In genomic region chr4:132332932-132333722, GRCh38 we compare ENCODE assay signal across 9 cellular contexts.
DNase-seq lines count a peak whose midpoint lies in the region; ATAC-seq, FAIRE-seq and TF ChIP-seq lines count a peak whose summit lies in the region.
"Had no signal": no experiment of that assay in that cellular context is flagged by ENCODE, and none has a peak within 500 bp of the region (broad histone marks: within the 10 kb centered on the region; RNA-seq: fewer than 3 reads in every experiment).

No MANE protein-coding gene starts in this region.

- H3K36me3 ChIP-seq in A673 (ENCODE audit: insufficient read depth, low read length, poor library complexity, severe bottlenecking), result no peaks in the 10 kb centered on the region

- peak; percentile 6 for DNase-seq in A673 (ENCODE audit: low spot score)
- DNase-seq in HCEC 1CT, result peak; percentile 29
- DNase-seq in fibroblast of villous mesenchyme (ENCODE audit: low read depth), result peak; percentile 11
- DNase-seq in GM03348 (ENCODE audit: low spot score), result no peak
- DNase-seq in cerebellar nuclear complex (lab: John Stamatoyannopoulos, UW), result no peak
- DNase-seq in kidney tubule cell (ENCODE audit: low spot score), result no peak
- DNase-seq in urothelium cell line (ENCODE audit: low spot score), result no peak
- DNase-seq: erythroblast had no signal

- H3K4me1 ChIP-seq in A673 (ENCODE audit: insufficient read depth, low read length, poor library complexity, severe bottlenecking), result no peaks in the 10 kb centered on the region

- intact Hi-C loops in A673 (cut with micrococcal nuclease; ENCODE audit: unreplicated experiment), result no loop called here

- no TSS peak for BruUV-seq in A673 (replicated peaks; lab: Mats Ljungman, UMichigan)

- no peak overlapping the region for H3K4me3 ChIP-seq in A673 (ENCODE audit: low read depth, low read length, poor library complexity, severe bottlenecking)
- no peak overlapping the region for H3K4me3 ChIP-seq in fibroblast of villous mesenchyme (ENCODE audit: low read depth, low read length)

- 0 out of 3 replicates have a peak, but pooled peaks have one; percentile 46 for ATAC-seq in SK-N-SH treated with all-trans-retinoic acid at 6 μM for 48 hours

- POLR2A ChIA-PET in A673 (lab: Charles Lee; ENCODE audit: low non-redundant PET), result no interaction called here

- FAIRE-seq in urothelium cell line (lab: Jason Lieb, UNC), result no peak

- TF ChIP-seq CTCF in A673 (conservative IDR thresholded peaks at IDR 0.05; ENCODE audit: low read depth, low read length) (peak; percentile 44), fibroblast of villous mesenchyme (IDR thresholded peaks at IDR 0.05; ENCODE audit: insufficient read depth, low read depth, low read length) (peak; percentile 52)

- no peaks in the 10 kb centered on the region for H3K27me3 ChIP-seq in A673 (replicated peaks; ENCODE audit: insufficient read depth, low read depth, low read length, poor library complexity)

- no peaks in the 10 kb centered on the region for H3K9me3 ChIP-seq in A673 (ENCODE audit: low read depth, low read length, poor library complexity, severe bottlenecking)

- CTCF ChIA-PET in A673 (lab: Charles Lee), result no interaction called here

- no peak overlapping the region for H3K27ac ChIP-seq in A673 (ENCODE audit: low read depth, low read length, poor library complexity, severe bottlenecking)

TF ChIP-seq in SK-N-SH treated with all-trans-retinoic acid at 6 μM for 48 hours, 23 proteins besides CTCF, POLR2A, EP300 and RAD21:
- no peak for TF ChIP-seq TCF4 (CRISPR knock-in tag; IDR thresholded peaks at IDR 0.05; ENCODE audit: borderline replicate concordance)
- TF ChIP-seq GLIS3 (CRISPR knock-in tag; IDR thresholded peaks at IDR 0.05), result no peak
- no peak for TF ChIP-seq PPARA (CRISPR knock-in tag; IDR thresholded peaks at IDR 0.05; ENCODE audit: borderline replicate concordance)
- TF ChIP-seq ZNF8 (CRISPR knock-in tag; IDR thresholded peaks at IDR 0.05), result no peak

Comparison
In these comparisons a context has a peak if more than half of its experiments do, and no peak if none do; other contexts are left out.
1. DNase-seq: peak in A673 (single experiment), HCEC 1CT (single experiment) and fibroblast of villous mesenchyme (single experiment); none in GM03348 (single experiment), cerebellar nuclear complex (0 of 2), kidney tubule cell (single experiment) and urothelium cell line (single experiment).